In genomic region chr11:112024178-112024777, GRCh38 we compare ENCODE assay signal across 8 cellular contexts. TPM values are rescaled to one million over a fixed set of nuclear protein-coding genes. Genes with fewer than 3 reads are reported as not detected.
DNase-seq lines count a peak whose midpoint lies in the region; ATAC-seq, FAIRE-seq and TF ChIP-seq lines count a peak whose summit lies in the region.

No MANE protein-coding gene starts in this region.

- no peak for FAIRE-seq in keratinocyte (lab: Jason Lieb, UNC)

- dilution Hi-C loops in keratinocyte (cut with MboI; ENCODE audit: extremely low pct_ligation_motif_present, low sequenced_read_pairs): no loop called here

- H3K4me3 ChIP-seq in GM08714 (ENCODE audit: low read length) (peak overlapping the region; percentile 87), LNCaP clone FGC (ENCODE audit: low read depth, low read length) (peak overlapping the region; percentile 70), ascending aorta (peak overlapping the region; percentile 94 to 96), keratinocyte (ENCODE audit: control insufficient read depth in 2 of 3, extremely low read depth in 1 of 3, insufficient read depth in 2 of 3, low read depth in 1 of 3, low read length in 3 of 3) (peak overlapping the region; percentile 64 to 79 (median 70)), subcutaneous abdominal adipose tissue (ENCODE audit: low read depth in 1 of 5, low read length in 5 of 5) (peak overlapping the region; percentile 90 to 97 (median 94))

- H3K27ac ChIP-seq in ascending aorta (peak overlapping the region; percentile 81 to 88), keratinocyte (ENCODE audit: control insufficient read depth, insufficient read depth, low read length) (peak overlapping the region; percentile 45), subcutaneous abdominal adipose tissue (ENCODE audit: low read depth, low read length) (peak overlapping the region; percentile 94)

- peak overlapping the region; percentile 64 for H2AFZ ChIP-seq in keratinocyte (ENCODE audit: control insufficient read depth, low read length)

- H3K79me2 ChIP-seq in keratinocyte (ENCODE audit: control insufficient read depth, insufficient read depth, low read length): peaks cover 10% of the 10 kb centered on the region

- H3K4me1 ChIP-seq in ascending aorta: peaks cover 0 to 11% of the 10 kb centered on the region in 2 donors
- peaks cover 5% of the 10 kb centered on the region for H3K4me1 ChIP-seq in keratinocyte (ENCODE audit: control insufficient read depth, extremely low read depth, insufficient read depth, low read length)
- H3K4me1 ChIP-seq in subcutaneous abdominal adipose tissue (ENCODE audit: control insufficient read depth in 5 of 5, insufficient read depth in 5 of 5, low read length in 5 of 5): peaks cover 0 to 50% (median 34%) of the 10 kb centered on the region in 5 donors

- intact Hi-C loops in ascending aorta (cut with DNase I): no loop called here

- no peaks in the 10 kb centered on the region for H3K9me1 ChIP-seq in keratinocyte (ENCODE audit: control insufficient read depth, extremely low read depth, insufficient read depth, low read length)

- H3K27me3 ChIP-seq in ascending aorta (no peaks in the 10 kb centered on the region), keratinocyte (ENCODE audit: control insufficient read depth, extremely low read depth, insufficient read depth, low read length) (no peaks in the 10 kb centered on the region), subcutaneous abdominal adipose tissue (ENCODE audit: control insufficient read depth in 5 of 5, insufficient read depth in 4 of 5, low read length in 5 of 5) (no peaks in the 10 kb centered on the region)

- no peaks in the 10 kb centered on the region for H4K20me1 ChIP-seq in keratinocyte (ENCODE audit: control insufficient read depth, extremely low read depth, insufficient read depth, low read length)

- TF ChIP-seq CTCF in LNCaP clone FGC (IDR thresholded peaks at IDR 0.05; ENCODE audit: control insufficient read depth, extremely low read depth, insufficient read depth) (no peak), ascending aorta (IDR thresholded peaks at IDR 0.05) (no peak), keratinocyte (optimal IDR thresholded peaks at IDR 0.05 in 1 of 3, IDR thresholded peaks at IDR 0.05 in 1 of 3, conservative IDR thresholded peaks at IDR 0.05 in 1 of 3; ENCODE audit: extremely low read depth in 1 of 3, insufficient read depth in 2 of 3, low read length in 3 of 3) (no peak)

- H3K4me2 ChIP-seq in keratinocyte (ENCODE audit: control insufficient read depth, extremely low read depth, insufficient read depth, low read depth, low read length): peak overlapping the region; percentile 67

- peaks cover 10 to 31% of the 10 kb centered on the region in 2 donors for H3K36me3 ChIP-seq in ascending aorta
- H3K36me3 ChIP-seq in keratinocyte (ENCODE audit: control insufficient read depth in 2 of 2, extremely low read depth in 1 of 2, insufficient read depth in 2 of 2, low read length in 2 of 2): peaks cover 2 to 10% of the 10 kb centered on the region in 2 experiments
- peaks cover 9 to 16% (median 10%) of the 10 kb centered on the region in 5 donors for H3K36me3 ChIP-seq in subcutaneous abdominal adipose tissue (ENCODE audit: control insufficient read depth in 5 of 5, insufficient read depth in 5 of 5, low read length in 5 of 5)

- ATAC-seq in GM21529 (IDR thresholded peaks at IDR 0.05; ENCODE audit: unreplicated experiment) (peak; percentile 49), GM21381 (IDR thresholded peaks at IDR 0.05; ENCODE audit: unreplicated experiment) (no peak)

- DNase-seq in LNCaP clone FGC (ENCODE audit: low read depth): no peak
- DNase-seq in ascending aorta (ENCODE audit: low spot score in 2 of 2): no peak
- no peak for DNase-seq in keratinocyte (ENCODE audit: low read depth, low spot score)
- no peak for DNase-seq in 8988T

- H3K9ac ChIP-seq in keratinocyte (ENCODE audit: control insufficient read depth, extremely low read depth, insufficient read depth, low read length): peak overlapping the region; percentile 75
- peak overlapping the region; percentile 89 to 94 (median 92) for H3K9ac ChIP-seq in subcutaneous abdominal adipose tissue (ENCODE audit: low read length in 5 of 5)

- no peaks in the 10 kb centered on the region for H3K9me3 ChIP-seq in ascending aorta
- no peaks in the 10 kb centered on the region for H3K9me3 ChIP-seq in keratinocyte (ENCODE audit: control insufficient read depth, low read depth, low read length)
- H3K9me3 ChIP-seq in subcutaneous abdominal adipose tissue (ENCODE audit: control insufficient read depth in 5 of 5, low read length in 5 of 5): no peaks in the 10 kb centered on the region

RNA-seq across cellular contexts. Expression of gene DLAT, which starts 0.9 kb away (rescaled TPM):
- total RNA-seq in ascending aorta: 21.3 TPM
- 23.3 to 41.9 TPM (median 40.2 TPM) in 3 replicates for polyA plus RNA-seq in keratinocyte
- 9.9 TPM for polyA plus RNA-seq in keratinocyte (2011; ENCODE audit: low read depth)
- 26.8 and 42.4 TPM in 2 replicates for polyA plus RNA-seq in keratinocyte (2011; cell fraction: cytosol; rRNA removed)
- polyA plus RNA-seq in keratinocyte (2011; cell fraction: nucleus; rRNA removed): 23.1 and 29.2 TPM in 2 replicates
- 15.0 and 30.5 TPM in 2 replicates for polyA plus RNA-seq in keratinocyte (2012; ENCODE audit: low replicate concordance)
- 15.5 to 33.0 TPM (median 20.9 TPM) in 3 replicates for polyA minus RNA-seq in keratinocyte
- polyA minus RNA-seq in keratinocyte (2011; cell fraction: cytosol; rRNA and poly(A)+ RNA removed): 35.7 TPM
- 13.1 and 23.7 TPM in 2 replicates for polyA minus RNA-seq in keratinocyte (2011; cell fraction: nucleus; rRNA and poly(A)+ RNA removed)

RNA-seq across cellular contexts. Expression of gene PIH1D2, which starts 49.5 kb away (rescaled TPM):
- not detected for total RNA-seq in ascending aorta
- 1.2 to 2.0 TPM (median 1.9 TPM) in 3 replicates for polyA plus RNA-seq in keratinocyte
- 0.50 TPM for polyA plus RNA-seq in keratinocyte (2011; ENCODE audit: low read depth)
- 1.0 and 2.2 TPM in 2 replicates for polyA plus RNA-seq in keratinocyte (2011; cell fraction: cytosol; rRNA removed)
- polyA plus RNA-seq in keratinocyte (2011; cell fraction: nucleus; rRNA removed): 1.6 and 1.8 TPM in 2 replicates
- 1.0 and 1.6 TPM in 2 replicates for polyA plus RNA-seq in keratinocyte (2012; ENCODE audit: low replicate concordance)
- 0.79 to 3.0 TPM (median 0.93 TPM) in 3 replicates for polyA minus RNA-seq in keratinocyte
- not detected for polyA minus RNA-seq in keratinocyte (2011; cell fraction: cytosol; rRNA and poly(A)+ RNA removed)
- 0.42 TPM in 1 of 2 replicates, not detected in the other for polyA minus RNA-seq in keratinocyte (2011; cell fraction: nucleus; rRNA and poly(A)+ RNA removed)

RNA-seq across cellular contexts. Expression of gene NKAPD1, which starts 49.8 kb away (rescaled TPM):
- total RNA-seq in ascending aorta: 12.2 TPM
- polyA plus RNA-seq in keratinocyte: 13.1 to 23.3 TPM (median 18.9 TPM) in 3 replicates
- polyA plus RNA-seq in keratinocyte (2011; ENCODE audit: low read depth): 65.2 TPM
- 16.1 and 17.1 TPM in 2 replicates for polyA plus RNA-seq in keratinocyte (2011; cell fraction: cytosol; rRNA removed)
- polyA plus RNA-seq in keratinocyte (2011; cell fraction: nucleus; rRNA removed): 8.4 and 12.9 TPM in 2 replicates
- polyA plus RNA-seq in keratinocyte (2012; ENCODE audit: low replicate concordance): 15.7 and 17.6 TPM in 2 replicates
- polyA minus RNA-seq in keratinocyte: 2.6 to 10.6 TPM (median 7.0 TPM) in 3 replicates
- 14.4 TPM for polyA minus RNA-seq in keratinocyte (2011; cell fraction: cytosol; rRNA and poly(A)+ RNA removed)
- 4.1 and 6.4 TPM in 2 replicates for polyA minus RNA-seq in keratinocyte (2011; cell fraction: nucleus; rRNA and poly(A)+ RNA removed)
